ENCODE assay signal across 9 cellular contexts in the genomic region with DNA sequence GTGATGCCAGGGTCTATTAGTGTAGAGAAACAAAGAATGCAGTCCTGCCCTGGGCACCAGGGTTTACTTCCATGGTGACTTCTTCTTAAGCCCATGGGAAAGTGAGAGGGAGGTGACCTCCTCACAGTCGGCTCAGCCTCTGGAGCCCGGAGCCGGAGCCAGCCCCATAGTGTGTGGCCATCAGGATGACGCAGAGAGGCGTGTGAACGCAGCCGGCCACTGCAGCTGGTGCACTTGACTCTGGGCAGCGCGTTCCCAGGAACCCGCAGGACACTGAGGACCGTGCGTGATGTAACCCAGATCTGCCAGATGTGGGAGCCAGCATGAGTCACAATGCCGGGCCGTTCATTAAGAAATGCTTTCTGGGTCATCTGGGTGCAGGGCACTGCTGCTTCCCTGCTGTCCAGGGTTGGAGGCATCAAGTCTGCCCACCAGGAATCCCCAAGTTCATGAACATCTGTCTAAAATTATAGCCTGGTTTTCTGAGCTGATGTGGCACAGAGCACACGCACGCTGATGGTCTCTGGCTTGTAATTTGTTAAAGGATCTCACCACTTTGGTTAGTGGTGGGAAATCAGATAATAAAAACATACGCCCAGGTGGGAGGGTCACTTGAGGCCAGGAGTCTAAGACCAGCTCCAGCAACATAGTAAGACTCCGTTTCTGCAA.
A peak's percentile ranks its signal among the peaks of the same experiment; 100 is the strongest.
DNase-seq lines count a peak whose midpoint lies in the region; ATAC-seq and TF ChIP-seq lines count a peak whose summit lies in the region.
"Had no signal": no experiment of that assay in that cellular context is flagged by ENCODE, and none has a peak within 500 bp of the region (broad histone marks: within the 10 kb centered on the region; RNA-seq: fewer than 3 reads in every experiment).

No MANE protein-coding gene starts in this region.

- H3K27ac Mint-ChIP-seq in neural crest cell (ENCODE audit: unreplicated experiment): peak overlapping the region; percentile 51
- H3K27ac Mint-ChIP-seq: activated B cell treated with CpG ODN at 0.5 μM for 24 hours had no signal

- peak overlapping the region; percentile 42 for H3K4me3 Mint-ChIP-seq in neural crest cell
- H3K4me3 Mint-ChIP-seq: activated B cell treated with CpG ODN at 0.5 μM for 24 hours had no signal

- TF ChIP-seq CTCF in fibroblast of villous mesenchyme (IDR thresholded peaks at IDR 0.05; ENCODE audit: insufficient read depth, low read depth, low read length) (no peak), neural crest cell (conservative IDR thresholded peaks at IDR 0.05) (no peak)

- peaks cover 26% of the 10 kb centered on the region for H3K4me1 Mint-ChIP-seq in neural crest cell

- H3K27me3 Mint-ChIP-seq in neural crest cell (ENCODE audit: low read depth): no peaks in the 10 kb centered on the region
- H3K27me3 Mint-ChIP-seq: activated B cell treated with CpG ODN at 0.5 μM for 24 hours had no signal

- ATAC-seq in GM21786 (IDR thresholded peaks at IDR 0.05; ENCODE audit: unreplicated experiment) (no peak), HG03159 (IDR thresholded peaks at IDR 0.05; ENCODE audit: unreplicated experiment) (no peak), GM21447 (IDR thresholded peaks at IDR 0.05; ENCODE audit: unreplicated experiment) (no peak)

- H3K36me3 Mint-ChIP-seq in neural crest cell (ENCODE audit: low read depth): no peaks in the 10 kb centered on the region

- H3K4me3 ChIP-seq in fibroblast of villous mesenchyme (ENCODE audit: low read depth, low read length): peak overlapping the region; percentile 10

- H3K9me3 Mint-ChIP-seq in neural crest cell: peaks cover 3% of the 10 kb centered on the region

- DNase-seq in NCI-H524 (lab: John Stamatoyannopoulos, UW) (peak; percentile 12 to 33), NCI-H524 treated with DMSO at 0.1 percent for 48 hours (lab: John Stamatoyannopoulos, UW) (no peak), SW480 (ENCODE audit: low spot score) (peak; percentile 69), fibroblast of villous mesenchyme (ENCODE audit: low read depth) (peak; percentile 99), neural crest cell (ENCODE audit: low read depth, low spot score) (peak; percentile 18)
- DNase-seq: activated B cell treated with CpG ODN at 0.5 μM for 24 hours had no signal
